Comparison of ENCODE assay signal across 1 cellular context in genomic region chr12:122981587-122982493, GRCh38.
TF ChIP-seq lines count a peak whose summit lies in the region.

No MANE protein-coding gene starts in this region.

TF ChIP-seq in GM12878, 131 proteins besides CTCF, POLR2A, EP300 and RAD21:
- TF ChIP-seq RCOR1 (conservative IDR thresholded peaks at IDR 0.05; ENCODE audit: low read depth, low read length) (no peak), E2F4 (IDR thresholded peaks at IDR 0.05; ENCODE audit: low read depth, low read length) (no peak), BHLHE40 (IDR thresholded peaks at IDR 0.05; ENCODE audit: borderline replicate concordance in 1 of 2, low read depth in 2 of 2, low read length in 1 of 2) (no peak), NKRF (conservative IDR thresholded peaks at IDR 0.05) (no peak), SIN3A (IDR thresholded peaks at IDR 0.05; ENCODE audit: low read depth, low read length) (no peak), PAX8 (IDR thresholded peaks at IDR 0.05) (no peak)
